ENCODE assay signal across 19 cellular contexts in the genomic region with DNA sequence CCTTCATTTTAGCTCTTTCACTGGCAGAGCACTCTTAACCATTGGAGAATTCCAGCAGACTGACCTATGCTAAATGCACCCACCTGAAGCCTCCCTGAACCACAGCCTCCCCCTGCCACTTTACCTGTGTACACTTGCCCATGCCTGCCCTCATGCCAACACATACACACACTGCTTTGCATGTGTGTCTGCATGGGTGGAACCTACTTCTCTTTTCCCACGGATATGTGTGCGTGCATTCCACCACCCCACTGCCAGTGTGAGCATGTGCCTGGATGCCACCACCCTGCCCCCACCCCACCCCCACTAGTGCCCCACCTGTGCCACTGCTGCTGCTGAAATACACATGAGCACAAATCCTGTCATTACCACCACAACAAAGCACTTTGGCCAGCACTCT.
"Had no signal": no experiment of that assay in that cellular context is flagged by ENCODE, and none has a peak within 500 bp of the region (broad histone marks: within the 10 kb centered on the region; RNA-seq: fewer than 3 reads in every experiment).

No MANE protein-coding gene starts in this region.

- DNase-seq: effector memory CD4-positive, alpha-beta T cell; heart left ventricle; hippocampal formation; kidney glomerular epithelial cell; natural killer cell; occipital lobe; pancreas; right cardiac atrium; small intestine; stimulated activated CD4-positive, alpha-beta T cell treated with anti-CD3 and anti-CD28 coated beads, Interleukin-12 subunit alpha, Interleukin-12 subunit beta, amount 100 ng/mL, for 4 hours; stimulated activated CD4-positive, alpha-beta T cell treated with anti-CD3 and anti-CD28 coated beads, Interleukin-2, amount 100 ng/mL, for 48 hours; tibial artery; upper lobe of left lung had no signal

- H3K4me1 ChIP-seq: pancreas, tibial artery, vagina had no signal

- ATAC-seq: heart left ventricle, natural killer cell, pancreas, right cardiac atrium had no signal

- H3K4me3 ChIP-seq: heart left ventricle, pancreas, tibial artery, upper lobe of left lung, vagina had no signal

- H3K4me3 Mint-ChIP-seq: natural killer cell; neural crest cell; stimulated activated naive CD8-positive, alpha-beta T cell treated with anti-CD3 and anti-CD28 coated beads, Interleukin-15, Interleukin-2, amounts not matched to agents 100 ng/mL and 50 ng/mL, for 24 hours had no signal

- H3K9me3 ChIP-seq: pancreas had no signal

- H3K27ac ChIP-seq: heart left ventricle, pancreas, tibial artery, upper lobe of left lung, vagina had no signal

- H3K4me1 Mint-ChIP-seq: natural killer cell had no signal

- H3K27ac Mint-ChIP-seq: natural killer cell; progenitor cell of endocrine pancreas; stimulated activated naive CD8-positive, alpha-beta T cell treated with anti-CD3 and anti-CD28 coated beads, Interleukin-15, Interleukin-2, amounts not matched to agents 100 ng/mL and 50 ng/mL, for 24 hours had no signal

- FAIRE-seq: endometrium, frontal cortex, pancreas, small intestine had no signal

- H3K27me3 Mint-ChIP-seq: progenitor cell of endocrine pancreas; stimulated activated naive CD8-positive, alpha-beta T cell treated with anti-CD3 and anti-CD28 coated beads, Interleukin-15, Interleukin-2, amounts not matched to agents 100 ng/mL and 50 ng/mL, for 24 hours had no signal

- H3K36me3 Mint-ChIP-seq: natural killer cell had no signal

- H3K36me3 ChIP-seq: heart left ventricle, pancreas, tibial artery, upper lobe of left lung, vagina had no signal

- H3K27me3 ChIP-seq: heart left ventricle, pancreas, tibial artery, upper lobe of left lung, vagina had no signal
